18 cellular contexts compared by ENCODE assay signal in genomic region chr13:49022472-49023144, GRCh38. TPM values are rescaled to one million over a fixed set of nuclear protein-coding genes. Genes with fewer than 3 reads are reported as not detected.
A peak's percentile ranks its signal among the peaks of the same experiment; 100 is the strongest.
DNase-seq lines count a peak whose midpoint lies in the region; FAIRE-seq and TF ChIP-seq lines count a peak whose summit lies in the region.
"Had no signal": no experiment of that assay in that cellular context is flagged by ENCODE, and none has a peak within 500 bp of the region (broad histone marks: within the 10 kb centered on the region; RNA-seq: fewer than 3 reads in every experiment).

No MANE protein-coding gene starts in this region.

- 82 to 87% methylated on average over 2 of the region's 2 CpGs for WGBS in lower leg skin, 2 donors

- H3K4me3 Mint-ChIP-seq in progenitor cell of endocrine pancreas (ENCODE audit: low read depth) = no peak overlapping the region
- H3K4me3 Mint-ChIP-seq in type B pancreatic cell = no peak overlapping the region
- H3K4me3 Mint-ChIP-seq: activated CD4-positive, alpha-beta T cell treated with anti-CD3 and anti-CD28 coated beads, Interleukin-2, amount 10 ng/mL, durations not matched to agents 7 days and 5 days; activated naive CD8-positive, alpha-beta T cell treated with anti-CD3 and anti-CD28 coated beads for 36 hours had no signal

- DNase-seq in HCEC 1CT = peak; percentile 68
- peak; percentile 35 for DNase-seq in astrocyte of the spinal cord (ENCODE audit: low read depth, low spot score)
- DNase-seq in hepatic stellate cell (ENCODE audit: low spot score) = peak; percentile 11
- no peak for DNase-seq in progenitor cell of endocrine pancreas (ENCODE audit: low spot score, unreplicated experiment)
- DNase-seq in type B pancreatic cell (ENCODE audit: extremely low spot score, unreplicated experiment) = no peak
- DNase-seq in lower leg skin (ENCODE audit: low spot score in 2 of 2) = no peak
- no peak for DNase-seq in DMS79 (lab: John Stamatoyannopoulos, UW)
- DNase-seq: activated CD4-positive, alpha-beta T cell treated with anti-CD3 and anti-CD28 coated beads, Interleukin-2, amount 10 ng/mL, durations not matched to agents 7 days and 5 days; activated naive CD8-positive, alpha-beta T cell treated with anti-CD3 and anti-CD28 coated beads for 36 hours; activated T-cell treated with anti-CD3 and anti-CD28 coated beads, Interleukin-2, amount 50 U/mL, for 1 hour; head of caudate nucleus; NCI-H1105; NCI-H2227 treated with DMSO at 0.1 percent for 48 hours; SJCRH30 had no signal

- peaks cover 14% of the 10 kb centered on the region for H3K9me3 Mint-ChIP-seq in progenitor cell of endocrine pancreas (ENCODE audit: low read depth)
- peaks cover 4% of the 10 kb centered on the region for H3K9me3 Mint-ChIP-seq in type B pancreatic cell

- no peak for TF ChIP-seq POLR2A in lower leg skin (IDR thresholded peaks at IDR 0.05)

- intact Hi-C loops in lower leg skin (cut with DNase I; ENCODE audit: low total_unique reads) = no loop called here

- no peak overlapping the region for H3K27ac Mint-ChIP-seq in progenitor cell of endocrine pancreas
- no peak overlapping the region for H3K27ac Mint-ChIP-seq in type B pancreatic cell
- H3K27ac Mint-ChIP-seq: activated CD4-positive, alpha-beta T cell treated with anti-CD3 and anti-CD28 coated beads, Interleukin-2, amount 10 ng/mL, durations not matched to agents 7 days and 5 days; activated naive CD8-positive, alpha-beta T cell treated with anti-CD3 and anti-CD28 coated beads for 36 hours had no signal

- H3K4me1 Mint-ChIP-seq in progenitor cell of endocrine pancreas (ENCODE audit: low read depth) = no peaks in the 10 kb centered on the region
- no peaks in the 10 kb centered on the region for H3K4me1 Mint-ChIP-seq in type B pancreatic cell (ENCODE audit: unreplicated experiment)
- H3K4me1 Mint-ChIP-seq: activated CD4-positive, alpha-beta T cell treated with anti-CD3 and anti-CD28 coated beads, Interleukin-2, amount 10 ng/mL, durations not matched to agents 7 days and 5 days had no signal

- TF ChIP-seq CTCF in astrocyte of the spinal cord (IDR thresholded peaks at IDR 0.05; ENCODE audit: low read depth, low read length) (no peak), progenitor cell of endocrine pancreas (IDR thresholded peaks at IDR 0.05; ENCODE audit: unreplicated experiment) (no peak), type B pancreatic cell (conservative IDR thresholded peaks at IDR 0.05) (no peak), lower leg skin (IDR thresholded peaks at IDR 0.05) (no peak)

- FAIRE-seq in A204.1 (lab: Jason Lieb, UNC) = peak; percentile 11
- FAIRE-seq: D721Med, endothelial cell of umbilical vein had no signal

- in situ Hi-C loops in astrocyte of the spinal cord (cut with HindIII; ENCODE audit: low sequenced_read_pairs) = no loop called here

- H3K36me3 Mint-ChIP-seq in progenitor cell of endocrine pancreas (ENCODE audit: insufficient read depth) = peaks cover 38% of the 10 kb centered on the region
- peaks cover 12% of the 10 kb centered on the region for H3K36me3 Mint-ChIP-seq in type B pancreatic cell

- H3K4me3 ChIP-seq in astrocyte of the spinal cord (ENCODE audit: low read depth, low read length) (no peak overlapping the region), lower leg skin (ENCODE audit: low read depth, poor library complexity, severe bottlenecking) (no peak overlapping the region)
- H3K4me3 ChIP-seq: SJCRH30, vagina had no signal

- H3K27me3 Mint-ChIP-seq in progenitor cell of endocrine pancreas (no peaks in the 10 kb centered on the region), type B pancreatic cell (no peaks in the 10 kb centered on the region)
- H3K27me3 Mint-ChIP-seq: activated CD4-positive, alpha-beta T cell treated with anti-CD3 and anti-CD28 coated beads, Interleukin-2, amount 10 ng/mL, durations not matched to agents 7 days and 5 days; activated naive CD8-positive, alpha-beta T cell treated with anti-CD3 and anti-CD28 coated beads for 36 hours had no signal

RNA-seq across cellular contexts. Expression of gene FNDC3A, which starts 46.9 kb away (rescaled TPM):
- total RNA-seq in progenitor cell of endocrine pancreas (111 and 116 TPM in 2 replicates), type B pancreatic cell (ENCODE audit: low replicate concordance) (53.4 and 65.7 TPM in 2 replicates), lower leg skin (10 to 100 TPM; 11.4 to 25.5 (median 15.5) TPM)

Comparison
In these comparisons a context has a peak if more than half of its experiments do, and no peak if none do; other contexts are left out.
1. DNase-seq: peak in HCEC 1CT (single experiment), astrocyte of the spinal cord (single experiment) and hepatic stellate cell (single experiment); none in progenitor cell of endocrine pancreas (single experiment), type B pancreatic cell (single experiment), lower leg skin (0 of 2) and DMS79 (single experiment).